Comparison of ENCODE assay signal across 22 cellular contexts in genomic region chr1:185654952-185655314, GRCh38.
"Had no signal": no experiment of that assay in that cellular context is flagged by ENCODE, and none has a peak within 500 bp of the region (broad histone marks: within the 10 kb centered on the region; RNA-seq: fewer than 3 reads in every experiment).

No MANE protein-coding gene starts in this region.

- H3K9me3 ChIP-seq: colonic mucosa, lower lobe of right lung, pancreas, prostate gland, stomach, thoracic aorta, transverse colon had no signal

- DNase-seq: colonic mucosa; dermis blood vessel endothelial cell; erythroblast; foreskin keratinocyte; head of caudate nucleus; islet precursor cell; lower lobe of right lung; naive B cell; occipital lobe; pancreas; stimulated activated CD4-positive, alpha-beta T cell treated with anti-CD3 and anti-CD28 coated beads, Interleukin-2, amount 100 ng/mL, for 24 hours; stimulated activated CD4-positive, alpha-beta T cell treated with anti-CD3 and anti-CD28 coated beads, Interleukin-4, amount 100 ng/mL, for 4 hours; stimulated activated naive CD4-positive, alpha-beta T cell; stomach; substantia nigra; transverse colon had no signal

- H3K4me1 Mint-ChIP-seq: naive B cell, nephron had no signal

- H3K27ac ChIP-seq: colonic mucosa, foreskin keratinocyte, lower lobe of right lung, prostate gland, stomach, thoracic aorta, transverse colon had no signal

- H3K4me3 Mint-ChIP-seq: memory B cell, naive B cell, nephron had no signal

- H3K27me3 ChIP-seq: colonic mucosa, foreskin keratinocyte, pancreas, stomach, transverse colon had no signal

- H3K4me1 ChIP-seq: colonic mucosa, foreskin keratinocyte, lower lobe of right lung, prostate gland had no signal

- H3K9me3 Mint-ChIP-seq: nephron had no signal

- H3K27ac Mint-ChIP-seq: memory B cell, nephron had no signal

- H3K4me3 ChIP-seq: colonic mucosa, lower lobe of right lung, pancreas, prostate gland, stomach, thoracic aorta, transverse colon had no signal

- H3K36me3 ChIP-seq: colonic mucosa, lower lobe of right lung, pancreas, prostate gland, stomach, thoracic aorta, transverse colon had no signal

- ATAC-seq: foreskin keratinocyte, left lobe of liver, sciatic nerve had no signal
